In the genomic region with DNA sequence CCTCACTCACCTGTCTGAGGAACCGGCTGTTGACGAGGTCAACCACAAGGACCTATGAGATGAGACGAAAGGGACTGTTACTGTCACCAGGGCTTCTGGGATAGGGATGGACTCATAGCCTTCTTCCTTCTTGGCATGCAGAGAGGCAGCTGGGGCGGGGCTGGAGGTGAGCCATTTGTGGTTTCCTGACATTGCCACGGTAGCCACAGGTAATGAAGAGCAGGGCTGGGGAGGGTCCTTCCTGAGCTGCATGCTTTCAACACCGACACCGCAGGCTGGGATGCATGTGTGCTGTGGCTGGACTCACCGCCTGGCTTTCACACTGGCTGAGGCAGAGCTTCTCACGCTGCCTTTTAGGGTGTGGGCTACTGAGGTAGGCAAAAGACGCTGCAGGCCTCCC, we compare ENCODE assay signal across 1 cellular context.
TF ChIP-seq lines count a peak whose summit lies in the region.

No MANE protein-coding gene starts in this region.

TF ChIP-seq in HepG2, 621 proteins besides CTCF, POLR2A, EP300 and RAD21 (continued from another document):
- TF ChIP-seq, protein P1, sequence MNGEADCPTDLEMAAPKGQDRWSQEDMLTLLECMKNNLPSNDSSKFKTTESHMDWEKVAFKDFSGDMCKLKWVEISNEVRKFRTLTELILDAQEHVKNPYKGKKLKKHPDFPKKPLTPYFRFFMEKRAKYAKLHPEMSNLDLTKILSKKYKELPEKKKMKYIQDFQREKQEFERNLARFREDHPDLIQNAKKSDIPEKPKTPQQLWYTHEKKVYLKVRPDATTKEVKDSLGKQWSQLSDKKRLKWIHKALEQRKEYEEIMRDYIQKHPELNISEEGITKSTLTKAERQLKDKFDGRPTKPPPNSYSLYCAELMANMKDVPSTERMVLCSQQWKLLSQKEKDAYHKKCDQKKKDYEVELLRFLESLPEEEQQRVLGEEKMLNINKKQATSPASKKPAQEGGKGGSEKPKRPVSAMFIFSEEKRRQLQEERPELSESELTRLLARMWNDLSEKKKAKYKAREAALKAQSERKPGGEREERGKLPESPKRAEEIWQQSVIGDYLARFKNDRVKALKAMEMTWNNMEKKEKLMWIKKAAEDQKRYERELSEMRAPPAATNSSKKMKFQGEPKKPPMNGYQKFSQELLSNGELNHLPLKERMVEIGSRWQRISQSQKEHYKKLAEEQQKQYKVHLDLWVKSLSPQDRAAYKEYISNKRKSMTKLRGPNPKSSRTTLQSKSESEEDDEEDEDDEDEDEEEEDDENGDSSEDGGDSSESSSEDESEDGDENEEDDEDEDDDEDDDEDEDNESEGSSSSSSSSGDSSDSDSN (CRISPR knock-in tag; IDR thresholded peaks at IDR 0.05), result no peak
- TF ChIP-seq TOE1 (CRISPR knock-in tag; IDR thresholded peaks at IDR 0.05), result no peak
- no peak for TF ChIP-seq ZNF546 (CRISPR knock-in tag; conservative IDR thresholded peaks at IDR 0.05)
- TF ChIP-seq TFDP1 (CRISPR knock-in tag; IDR thresholded peaks at IDR 0.05; ENCODE audit: borderline replicate concordance), result no peak
- TF ChIP-seq, protein P2, sequence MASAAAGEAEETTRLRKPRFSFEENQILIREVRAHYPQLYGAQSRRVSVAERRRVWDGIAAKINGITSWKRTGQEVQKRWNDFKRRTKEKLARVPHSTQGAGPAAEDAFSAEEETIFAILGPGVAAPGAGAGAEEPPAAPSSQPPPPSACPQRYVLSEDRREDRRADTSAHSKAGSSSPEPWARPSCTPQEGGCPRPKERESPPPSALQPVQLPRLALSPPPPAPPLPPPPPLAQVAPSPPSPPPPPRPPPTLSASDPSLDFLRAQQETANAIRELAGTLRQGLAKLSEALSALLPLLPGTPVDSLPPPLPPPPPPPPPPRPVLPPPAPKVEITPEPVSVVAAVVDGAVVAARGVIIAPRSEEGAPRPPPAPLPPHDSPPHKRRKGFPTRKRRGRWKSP (CRISPR knock-in tag; IDR thresholded peaks at IDR 0.05), result no peak
TF ChIP-seq in HepG2: peak in this region for 0.
